Comparison of ENCODE assay signal across 24 cellular contexts in the genomic region with DNA sequence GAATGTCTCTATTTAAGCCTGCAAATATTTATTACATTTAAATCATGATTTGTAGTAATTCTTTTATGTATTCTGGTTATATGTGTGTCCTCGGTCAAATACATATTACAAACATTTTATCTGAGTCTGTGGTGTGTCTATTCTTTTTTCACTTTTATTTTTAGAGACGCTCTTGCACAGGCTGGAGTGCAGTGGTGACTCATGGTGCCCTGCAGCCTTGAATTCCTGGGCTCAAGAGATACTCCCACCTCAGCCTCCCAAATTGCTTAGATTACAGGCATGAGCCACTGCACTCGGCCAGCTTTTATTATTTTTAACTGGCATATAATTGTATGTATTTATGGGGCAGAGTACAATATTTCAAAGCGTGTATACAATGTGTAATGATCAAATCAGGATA. TPM values are rescaled to one million over a fixed set of nuclear protein-coding genes. Genes with fewer than 3 reads are reported as not detected.
A peak's percentile ranks its signal among the peaks of the same experiment; 100 is the strongest.
DNase-seq lines count a peak whose midpoint lies in the region; ATAC-seq and TF ChIP-seq lines count a peak whose summit lies in the region.
"Had no signal": no experiment of that assay in that cellular context is flagged by ENCODE, and none has a peak within 500 bp of the region (broad histone marks: within the 10 kb centered on the region; RNA-seq: fewer than 3 reads in every experiment).

No MANE protein-coding gene starts in this region.

- no peaks in the 10 kb centered on the region for H3K27me3 ChIP-seq in PC-3 (ENCODE audit: low read length)
- no peaks in the 10 kb centered on the region for H3K27me3 ChIP-seq in esophagus muscularis mucosa
- H3K27me3 ChIP-seq: gastrocnemius medialis, ovary, transverse colon had no signal

- no peaks in the 10 kb centered on the region for H3K36me3 ChIP-seq in PC-3 (ENCODE audit: low read depth, low read length)
- peaks cover 0 to 8% (median 0%) of the 10 kb centered on the region in 4 donors for H3K36me3 ChIP-seq in esophagus muscularis mucosa
- H3K36me3 ChIP-seq: ovary, transverse colon had no signal

- DNase-seq in NCI-H2227 treated with DMSO at 0.1 percent for 48 hours (lab: John Stamatoyannopoulos, UW) (peak; percentile 21), NCI-H2227 (lab: John Stamatoyannopoulos, UW; ENCODE audit: unreplicated experiment) (no peak), PC-3 (peak; percentile 44), choroid plexus epithelial cell (ENCODE audit: low read depth) (peak; percentile 24), omental fat pad (ENCODE audit: low spot score) (no peak), esophagus muscularis mucosa (ENCODE audit: extremely low spot score) (no peak), NCI-H446 (lab: John Stamatoyannopoulos, UW) (no peak)
- DNase-seq: 8988T; activated CD4-positive, alpha-beta memory T cell treated with anti-CD3 and anti-CD28 coated beads, Interleukin-2, amount 10 ng/mL, durations not matched to agents 7 days and 5 days; activated gamma-delta T cell; CD8-positive, alpha-beta memory T cell; dermis blood vessel endothelial cell; gastrocnemius medialis; mesenchymal stem cell; naive thymus-derived CD4-positive, alpha-beta T cell; NCI-H1417 treated with DMSO at 0.1 percent for 48 hours; NCI-H524 treated with DMSO at 0.1 percent for 48 hours; ovary; stimulated activated CD4-positive, alpha-beta T cell treated with anti-CD3 and anti-CD28 coated beads, Interleukin-15, amount 100 ng/mL, for 24 hours; transverse colon had no signal

- POLR2A ChIA-PET in PC-3 (lab: Charles Lee; ENCODE audit: unreplicated experiment), result no interaction called here

- no peaks in the 10 kb centered on the region for H3K79me2 ChIP-seq in PC-3 (ENCODE audit: low read length)

- H3K9me3 ChIP-seq in PC-3 (ENCODE audit: low read length) (no peaks in the 10 kb centered on the region), esophagus muscularis mucosa (no peaks in the 10 kb centered on the region)
- H3K9me3 ChIP-seq: gastrocnemius medialis, ovary, transverse colon had no signal

- H2AFZ ChIP-seq in PC-3 (ENCODE audit: low read length), result no peak overlapping the region

- no peaks in the 10 kb centered on the region for H4K20me1 ChIP-seq in PC-3 (ENCODE audit: low read length)

- no peak for TF ChIP-seq EP300 in esophagus muscularis mucosa (IDR thresholded peaks at IDR 0.05)

- H3K4me1 ChIP-seq in PC-3 (ENCODE audit: insufficient read depth, low read length) (peaks cover 6% of the 10 kb centered on the region; the same call in 1 of the 2 replicates), esophagus muscularis mucosa (no peaks in the 10 kb centered on the region)
- H3K4me1 ChIP-seq: transverse colon had no signal

- WGBS in esophagus muscularis mucosa, result 67% methylated on average over 4 of the region's 4 CpGs

- BruUV-seq in PC-3 (replicated peaks; lab: Mats Ljungman, UMichigan), result no TSS peak

- no peak overlapping the region for H3K27ac ChIP-seq in PC-3 (ENCODE audit: low read length)
- H3K27ac ChIP-seq in esophagus muscularis mucosa (replicated peaks in 1 of 4), result no peak overlapping the region
- H3K27ac ChIP-seq: gastrocnemius medialis, ovary, transverse colon had no signal

- H3K4me2 ChIP-seq in PC-3 (ENCODE audit: low read length), result no peak overlapping the region

- no peaks in the 10 kb centered on the region for H3F3A ChIP-seq in PC-3 (ENCODE audit: low read length, unreplicated experiment)

- H3K9me2 ChIP-seq in PC-3 (replicated peaks; ENCODE audit: low read length), result no peaks in the 10 kb centered on the region

- intact Hi-C loops in PC-3 (cut with micrococcal nuclease), result no loop called here
- intact Hi-C loops in esophagus muscularis mucosa (cut with DNase I), result no loop called here

- no peak overlapping the region for H3K9ac ChIP-seq in PC-3 (ENCODE audit: low read length)

- no peak for TF ChIP-seq POLR2A in esophagus muscularis mucosa (IDR thresholded peaks at IDR 0.05; ENCODE audit: low read depth)

- H3K4me3 ChIP-seq in PC-3 (ENCODE audit: low read length), result no peak overlapping the region
- H3K4me3 ChIP-seq in choroid plexus epithelial cell (ENCODE audit: low read depth, low read length), result no peak overlapping the region
- H3K4me3 ChIP-seq in esophagus muscularis mucosa, result no peak overlapping the region
- H3K4me3 ChIP-seq: gastrocnemius medialis, ovary, transverse colon had no signal

- ATAC-seq in PC-3 (peak; percentile 37; the same call in 1 of the 2 replicates), omental fat pad (ENCODE audit: low FRiP score) (peak; percentile 44), HG02938 (IDR thresholded peaks at IDR 0.05; ENCODE audit: unreplicated experiment) (no peak)
- ATAC-seq: naive thymus-derived CD4-positive, alpha-beta T cell; sciatic nerve had no signal

- TF ChIP-seq CTCF in PC-3 (conservative IDR thresholded peaks at IDR 0.05; ENCODE audit: low read depth, low read length) (no peak), choroid plexus epithelial cell (conservative IDR thresholded peaks at IDR 0.05; ENCODE audit: low read depth, low read length) (no peak), omental fat pad (IDR thresholded peaks at IDR 0.05) (no peak), esophagus muscularis mucosa (IDR thresholded peaks at IDR 0.05) (no peak)

- CTCF ChIA-PET in PC-3 (lab: Charles Lee), result no interaction called here

RNA-seq across cellular contexts. Expression of a gene that starts 47.5 kb away (rescaled TPM):
- total RNA-seq in PC-3 (2014; rRNA removed) (6.1 and 8.2 TPM in 2 replicates), omental fat pad (10 to 100 TPM; 26.2 to 79.7 (median 41.8) TPM), esophagus muscularis mucosa (100 to 1,000 TPM in 1 of 4 donors, 10 to 100 TPM in 3; 26.2 to 238 (median 70.7) TPM)

RNA-seq across cellular contexts. Expression of a gene that starts 54.1 kb away (rescaled TPM):
- total RNA-seq in PC-3 (2014; rRNA removed) (30.6 and 35.7 TPM in 2 replicates), omental fat pad (10 to 100 TPM; 35.7 to 48.4 (median 39.0) TPM), esophagus muscularis mucosa (10 to 100 TPM; 54.2 to 63.1 (median 59.5) TPM)

RNA-seq across cellular contexts. Expression of a gene that starts 58.5 kb away (rescaled TPM):
- total RNA-seq in PC-3 (2014; rRNA removed) (not detected in 2 replicates), omental fat pad (not detected), esophagus muscularis mucosa (under 1 TPM in 1 of 4 donors, not detected in 3; under 0.01 TPM)
- total RNA-seq: activated CD4-positive, alpha-beta memory T cell treated with anti-CD3 and anti-CD28 coated beads, Interleukin-2, amount 10 ng/mL, durations not matched to agents 7 days and 5 days; CD8-positive, alpha-beta memory T cell; endothelial cell of umbilical vein; gastrocnemius medialis; kidney epithelial cell; naive thymus-derived CD4-positive, alpha-beta T cell; transverse colon had no signal

Comparison
In these comparisons a context has a peak if more than half of its experiments do, and no peak if none do; other contexts are left out.
1. DNase-seq: peak in NCI-H2227 treated with DMSO at 0.1 percent for 48 hours (single experiment), PC-3 (single experiment) and choroid plexus epithelial cell (single experiment); none in NCI-H2227 (single experiment), omental fat pad (single experiment), esophagus muscularis mucosa (single experiment) and NCI-H446 (0 of 2).